ENCODE assay signal across 34 cellular contexts in genomic region chr1:72917920-72918319, GRCh38.
"Had no signal": no experiment of that assay in that cellular context is flagged by ENCODE, and none has a peak within 500 bp of the region (broad histone marks: within the 10 kb centered on the region; RNA-seq: fewer than 3 reads in every experiment).

No MANE protein-coding gene starts in this region.

- H3K36me3 ChIP-seq: adrenal gland, brain microvascular endothelial cell, breast epithelium had no signal

- H3K27me3 ChIP-seq: adrenal gland, body of pancreas, brain microvascular endothelial cell, breast epithelium had no signal

- H3K4me3 ChIP-seq: body of pancreas, breast epithelium had no signal

- FAIRE-seq: astrocyte, colon, TTC549 had no signal

- H3K27ac ChIP-seq: adrenal gland, body of pancreas, brain microvascular endothelial cell, breast epithelium, VCaP had no signal

- ATAC-seq: activated CD8-positive, alpha-beta T cell treated with anti-CD3 and anti-CD28 coated beads for 36 hours; activated naive CD4-positive, alpha-beta T cell treated with anti-CD3 and anti-CD28 coated beads, Interleukin-2, amount 50 U/mL, for 72 hours; activated T-cell treated with anti-CD3 and anti-CD28 coated beads, Interleukin-2, amount 50 U/mL, for 4 hours; activated T-cell treated with anti-CD3 and anti-CD28 coated beads, Interleukin-2, amount 50 U/mL, for 72 hours; activated T-helper 17 cell treated with anti-CD3 and anti-CD28 coated beads, Interleukin-2, amount 50 U/mL, for 72 hours; body of pancreas had no signal

- H3K9me3 ChIP-seq: adrenal gland, body of pancreas, breast epithelium had no signal

- DNase-seq: activated B cell treated with CpG ODN at 0.5 μM for 24 hours; activated CD4-positive, alpha-beta memory T cell treated with anti-CD3 and anti-CD28 coated beads for 36 hours; activated CD4-positive, alpha-beta T cell treated with anti-CD3 and anti-CD28 coated beads for 4 hours; activated CD4-positive, alpha-beta T cell treated with anti-CD3 and anti-CD28 coated beads, Interleukin-2, amount 10 ng/mL, durations not matched to agents 24 days and 14 days; activated CD4-positive, alpha-beta T cell treated with anti-CD3 and anti-CD28 coated beads, Interleukin-2, amount 50 U/mL, for 1 hour; activated CD4-positive, alpha-beta T cell treated with anti-CD3 and anti-CD28 coated beads, Interleukin-2, amount 50 U/mL, for 4 hours; activated CD4-positive, CD25-positive, alpha-beta regulatory T cell treated with anti-CD3 and anti-CD28 coated beads, Interleukin-2, amount 50 U/mL, for 72 hours; activated CD8-positive, alpha-beta memory T cell treated with anti-CD3 and anti-CD28 coated beads, Interleukin-2, amount 50 U/mL, for 4 hours; activated CD8-positive, alpha-beta T cell treated with anti-CD3 and anti-CD28 coated beads for 36 hours; activated effector memory CD4-positive, alpha-beta T cell treated with anti-CD3 and anti-CD28 coated beads, Interleukin-2, amount 50 U/mL, for 16 hours; activated gamma-delta T cell treated with Interleukin-2 at 50 U/mL for 16 hours; activated naive CD4-positive, alpha-beta T cell; activated naive CD4-positive, alpha-beta T cell treated with anti-CD3 and anti-CD28 coated beads for 36 hours; activated naive CD4-positive, alpha-beta T cell treated with anti-CD3 and anti-CD28 coated beads, Interleukin-2, amount 50 U/mL, for 16 hours; activated naive CD8-positive, alpha-beta T cell treated with anti-CD3 and anti-CD28 coated beads for 36 hours; activated T-cell treated with anti-CD3 and anti-CD28 coated beads for 4 hours; activated T-cell treated with anti-CD3 and anti-CD28 coated beads, Interleukin-2, amount 50 U/mL, for 1 hour; activated T-cell treated with anti-CD3 and anti-CD28 coated beads, Interleukin-2, amount 50 U/mL, for 4 hours; activated T-cell treated with anti-CD3 and anti-CD28 coated beads, Interleukin-2, amount 50 U/mL, for 72 hours; adrenal gland; amniotic stem cell; aorta; body of pancreas; brain microvascular endothelial cell; central memory CD4-positive, alpha-beta T cell; T-helper 2 cell; T-helper 9 cell had no signal

- H3K4me1 ChIP-seq: adrenal gland, body of pancreas, breast epithelium had no signal
